In genomic region chr11:119316729-119317591, GRCh38 we compare ENCODE assay signal across 1 cellular context.
TF ChIP-seq lines count a peak whose summit lies in the region.

Gene MCAM, minus strand, starts transcription at chr11:119317130. Its CDS starts 29 bp downstream, at chr11:119317101.

TF ChIP-seq in H1, 55 proteins besides CTCF, POLR2A, EP300 and RAD21:
- TF ChIP-seq SIX5 (IDR thresholded peaks at IDR 0.05; ENCODE audit: low read depth, low read length) (no peak), PHF8 (conservative IDR thresholded peaks at IDR 0.05; ENCODE audit: low read depth, low read length) (peak; percentile 48; the same call in 1 of the 2 replicates), ATF2 (IDR thresholded peaks at IDR 0.05; ENCODE audit: low read length) (no peak), RNF2 (IDR thresholded peaks at IDR 0.05; ENCODE audit: borderline replicate concordance, low read depth, low read length, missing control alignments, poor library complexity, severe bottlenecking) (no peak), TAF7 (optimal IDR thresholded peaks at IDR 0.05; ENCODE audit: borderline replicate concordance, low read depth, low read length) (peak; percentile 80), HDAC2 (IDR thresholded peaks at IDR 0.05; ENCODE audit: borderline replicate concordance in 1 of 2, low read depth in 2 of 2, low read length in 2 of 2) (no peak), JUN (IDR thresholded peaks at IDR 0.05; ENCODE audit: low read depth, low read length) (no peak), SUZ12 (IDR thresholded peaks at IDR 0.05; ENCODE audit: low read length) (no peak), BRCA1 (IDR thresholded peaks at IDR 0.05; ENCODE audit: low read depth, low read length) (no peak), FOSL1 (IDR thresholded peaks at IDR 0.05; ENCODE audit: insufficient read depth, low read depth, low read length) (no peak), BACH1 (IDR thresholded peaks at IDR 0.05; ENCODE audit: low read length) (no peak), SP1 (IDR thresholded peaks at IDR 0.05; ENCODE audit: low read depth, low read length) (no peak), BCL11A (IDR thresholded peaks at IDR 0.05; ENCODE audit: low read depth in 2 of 2, low read length in 2 of 2) (no peak), TCF12 (IDR thresholded peaks at IDR 0.05; ENCODE audit: low read depth, low read length) (no peak), GABPA (IDR thresholded peaks at IDR 0.05; ENCODE audit: borderline replicate concordance, insufficient read depth, low read length) (0 out of 2 replicates have a peak, but pooled peaks have one; percentile 22), ASH2L (IDR thresholded peaks at IDR 0.05; ENCODE audit: low read length) (no peak), SIN3A (conservative IDR thresholded peaks at IDR 0.05 in 1 of 2, IDR thresholded peaks at IDR 0.05 in 1 of 2; ENCODE audit: low read depth in 1 of 2, low read length in 2 of 2) (peak; percentile 30 to 32; a peak in 1 of 4 replicates), NRF1 (IDR thresholded peaks at IDR 0.05; ENCODE audit: low read depth, low read length) (no peak), SRF (IDR thresholded peaks at IDR 0.05; ENCODE audit: low read depth, low read length) (no peak), NANOG (IDR thresholded peaks at IDR 0.05; ENCODE audit: insufficient read depth, low read depth, low read length, poor library complexity, severe bottlenecking) (no peak), SAP30 (IDR thresholded peaks at IDR 0.05; ENCODE audit: insufficient read depth, insufficient replicate concordance, low read length) (no peak), MAX (IDR thresholded peaks at IDR 0.05) (0 out of 2 replicates have a peak, but pooled peaks have one; percentile 9), SP4 (IDR thresholded peaks at IDR 0.05; ENCODE audit: low read length) (no peak), KDM4A (IDR thresholded peaks at IDR 0.05; ENCODE audit: low read depth, low read length, severe bottlenecking) (no peak), CREB1 (IDR thresholded peaks at IDR 0.05) (peak; percentile 50; the same call in 1 of the 2 replicates), GTF2F1 (IDR thresholded peaks at IDR 0.05; ENCODE audit: borderline replicate concordance, low read depth, low read length) (no peak), CTBP2 (IDR thresholded peaks at IDR 0.05; ENCODE audit: borderline replicate concordance, insufficient read depth, insufficient read length, low read length) (no peak), TBP (IDR thresholded peaks at IDR 0.05; ENCODE audit: low read depth, low read length) (peak; percentile 48; the same call in 1 of the 2 replicates), CBX5 (IDR thresholded peaks at IDR 0.05; ENCODE audit: low read depth, low read length) (no peak), ATF3 (IDR thresholded peaks at IDR 0.05; ENCODE audit: insufficient read depth, low read depth, low read length) (no peak), EZH2 (IDR thresholded peaks at IDR 0.05; ENCODE audit: low read depth, low read length, severe bottlenecking) (peak; percentile 42), TAF1 (IDR thresholded peaks at IDR 0.05; ENCODE audit: low read depth, low read length) (peak; percentile 81), SP2 (IDR thresholded peaks at IDR 0.05; ENCODE audit: low read length) (no peak), CHD1 (IDR thresholded peaks at IDR 0.05; ENCODE audit: low read depth, low read length) (no peak)
